ENCODE assay signal across 18 cellular contexts in genomic region chr15:86076468-86076867, GRCh38. TPM values are rescaled to one million over a fixed set of nuclear protein-coding genes. Genes with fewer than 3 reads are reported as not detected.
DNase-seq lines count a peak whose midpoint lies in the region; ATAC-seq, FAIRE-seq and TF ChIP-seq lines count a peak whose summit lies in the region.
"Had no signal": no experiment of that assay in that cellular context is flagged by ENCODE, and none has a peak within 500 bp of the region (broad histone marks: within the 10 kb centered on the region; RNA-seq: fewer than 3 reads in every experiment).

No MANE protein-coding gene starts in this region.

- ATAC-seq in gastrocnemius medialis (no peak), pancreas (no peak)
- ATAC-seq: K562 had no signal

- H3K9me3 ChIP-seq in gastrocnemius medialis (no peaks in the 10 kb centered on the region), pancreas (no peaks in the 10 kb centered on the region)
- H3K9me3 ChIP-seq: A549, Caco-2 had no signal

- intact Hi-C loops in gastrocnemius medialis (cut with DNase I; ENCODE audit: low total_unique reads) = loop anchor here (5.0 kb wide), 2 partner anchors 106 to 494 kb away; no protein-coding TSS in a partner anchor
- intact Hi-C loops in pancreas (cut with DNase I) = no loop called here

- no peak for TF ChIP-seq POLR2A in gastrocnemius medialis (IDR thresholded peaks at IDR 0.05)

- no peaks in the 10 kb centered on the region for H3K27me3 ChIP-seq in gastrocnemius medialis
- H3K27me3 ChIP-seq in pancreas = no peaks in the 10 kb centered on the region

- H3K4me3 ChIP-seq in gastrocnemius medialis (no peak overlapping the region), pancreas (no peak overlapping the region)
- H3K4me3 ChIP-seq: A549, GM23248, K562 had no signal

- WGBS in pancreas, 2 donors = 23 to 47% methylated on average over 3 of the region's 3 CpGs

- in situ Hi-C loops in gastrocnemius medialis (cut with MboI; ENCODE audit: low sequenced_read_pairs in 4 of 4) = no loop called here

- peak overlapping the region; percentile 29 to 92 (median 90) for H3K27ac ChIP-seq in gastrocnemius medialis
- H3K27ac ChIP-seq in pancreas = no peak overlapping the region
- H3K27ac ChIP-seq: A549, GM23248 had no signal

- TF ChIP-seq CTCF in gastrocnemius medialis (IDR thresholded peaks at IDR 0.05 in 4 of 5, conservative IDR thresholded peaks at IDR 0.05 in 1 of 5) (no peak), pancreas (IDR thresholded peaks at IDR 0.05) (no peak)

- H3K4me1 ChIP-seq in gastrocnemius medialis (peaks cover 53 to 54% of the 10 kb centered on the region in 2 donors), pancreas (no peaks in the 10 kb centered on the region)
- H3K4me1 ChIP-seq: A549, Caco-2 had no signal

- FAIRE-seq in frontal cortex (lab: Jason Lieb, UNC) = no peak
- no peak for FAIRE-seq in GM19239 (lab: Jason Lieb, UNC)
- no peak for FAIRE-seq in pancreas (lab: Jason Lieb, UNC)
- FAIRE-seq: A549, K562 had no signal

- no peaks in the 10 kb centered on the region for H3K36me3 ChIP-seq in gastrocnemius medialis
- no peaks in the 10 kb centered on the region for H3K36me3 ChIP-seq in pancreas

- peak; percentile 56 for DNase-seq in NCI-H524 treated with DMSO at 0.1 percent for 48 hours (lab: John Stamatoyannopoulos, UW)
- DNase-seq in ecto neural progenitor cell (ENCODE audit: low spot score) = peak; percentile 61
- peak; percentile 54 for DNase-seq in islet precursor cell
- DNase-seq in gastrocnemius medialis = no peak
- DNase-seq in stimulated activated naive CD4-positive, alpha-beta T cell (lab: John Stamatoyannopoulos, UW) = no peak
- DNase-seq in frontal cortex (ENCODE audit: low spot score in 2 of 2) = no peak
- DNase-seq in GM19239 (ENCODE audit: insufficient read length, low spot score) = no peak
- no peak for DNase-seq in pancreas
- DNase-seq: Caco-2; CD8-positive, alpha-beta memory T cell; DMS53; GM23248; H9 had no signal

RNA-seq across cellular contexts. Expression of gene AGBL1, which starts 3.2 kb away (rescaled TPM):
- total RNA-seq in gastrocnemius medialis (10 to 100 TPM in 3 of 4 donors, 1 to 10 TPM in 1; 3.8 to 29.7 (median 15.9) TPM), frontal cortex (1.2 TPM), pancreas (under 1 TPM in 2 of 6 donors, not detected in 4; 0.05 to 0.06 TPM)
- under 1 TPM in 1 of 2 donors, not detected in 1; under 0.01 TPM for polyA plus RNA-seq in pancreas
- total RNA-seq: Caco-2; CD8-positive, alpha-beta memory T cell; GM23248; H9; K562 had no signal
- polyA plus RNA-seq: A549; AG04450; BJ; CD14-positive monocyte; CD8-positive, alpha-beta memory T cell; GM23248; K562 had no signal

Comparison
In these comparisons a context has a peak if more than half of its experiments do, and no peak if none do; other contexts are left out.
1. DNase-seq: peak in NCI-H524 treated with DMSO at 0.1 percent for 48 hours (single experiment), ecto neural progenitor cell (single experiment) and islet precursor cell (single experiment); none in gastrocnemius medialis (0 of 2), stimulated activated naive CD4-positive, alpha-beta T cell (0 of 6), frontal cortex (0 of 2), GM19239 (single experiment) and pancreas (0 of 6).
2. H3K27ac ChIP-seq: peak in gastrocnemius medialis (4 of 4); none in pancreas (0 of 4).